ENCODE assay signal across 1 cellular context in the genomic region with DNA sequence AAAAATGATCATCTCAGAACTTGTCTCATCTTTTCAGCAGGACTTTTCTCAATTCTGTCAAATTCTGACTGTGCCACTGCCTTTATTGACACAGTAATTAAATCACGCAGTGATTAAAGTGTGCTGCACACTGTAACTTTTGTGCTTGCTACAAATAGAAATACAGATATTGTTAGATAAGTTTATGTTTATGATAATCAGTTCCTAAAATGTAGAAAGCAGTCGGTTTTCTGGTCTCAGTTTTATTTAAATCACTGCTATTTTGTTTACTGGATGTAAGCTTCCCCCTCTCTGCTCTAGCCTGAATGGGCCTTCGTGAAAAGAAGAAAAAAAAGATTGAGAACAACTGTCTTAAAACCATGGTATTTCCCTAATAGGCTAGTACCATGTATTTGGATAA.
TF ChIP-seq lines count a peak whose summit lies in the region.

No MANE protein-coding gene starts in this region.

TF ChIP-seq in WTC11, 78 proteins besides CTCF, POLR2A, EP300 and RAD21 (continued from another document):
- TF ChIP-seq, protein P1, sequence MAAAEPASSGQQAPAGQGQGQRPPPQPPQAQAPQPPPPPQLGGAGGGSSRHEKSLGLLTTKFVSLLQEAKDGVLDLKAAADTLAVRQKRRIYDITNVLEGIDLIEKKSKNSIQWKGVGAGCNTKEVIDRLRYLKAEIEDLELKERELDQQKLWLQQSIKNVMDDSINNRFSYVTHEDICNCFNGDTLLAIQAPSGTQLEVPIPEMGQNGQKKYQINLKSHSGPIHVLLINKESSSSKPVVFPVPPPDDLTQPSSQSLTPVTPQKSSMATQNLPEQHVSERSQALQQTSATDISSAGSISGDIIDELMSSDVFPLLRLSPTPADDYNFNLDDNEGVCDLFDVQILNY (CRISPR knock-in tag; IDR thresholded peaks at IDR 0.05) = no peak
- no peak for TF ChIP-seq SMAD3 (CRISPR knock-in tag; IDR thresholded peaks at IDR 0.05; ENCODE audit: borderline replicate concordance)
- TF ChIP-seq EMX1 (CRISPR knock-in tag; IDR thresholded peaks at IDR 0.05) = no peak
- TF ChIP-seq, protein P2, sequence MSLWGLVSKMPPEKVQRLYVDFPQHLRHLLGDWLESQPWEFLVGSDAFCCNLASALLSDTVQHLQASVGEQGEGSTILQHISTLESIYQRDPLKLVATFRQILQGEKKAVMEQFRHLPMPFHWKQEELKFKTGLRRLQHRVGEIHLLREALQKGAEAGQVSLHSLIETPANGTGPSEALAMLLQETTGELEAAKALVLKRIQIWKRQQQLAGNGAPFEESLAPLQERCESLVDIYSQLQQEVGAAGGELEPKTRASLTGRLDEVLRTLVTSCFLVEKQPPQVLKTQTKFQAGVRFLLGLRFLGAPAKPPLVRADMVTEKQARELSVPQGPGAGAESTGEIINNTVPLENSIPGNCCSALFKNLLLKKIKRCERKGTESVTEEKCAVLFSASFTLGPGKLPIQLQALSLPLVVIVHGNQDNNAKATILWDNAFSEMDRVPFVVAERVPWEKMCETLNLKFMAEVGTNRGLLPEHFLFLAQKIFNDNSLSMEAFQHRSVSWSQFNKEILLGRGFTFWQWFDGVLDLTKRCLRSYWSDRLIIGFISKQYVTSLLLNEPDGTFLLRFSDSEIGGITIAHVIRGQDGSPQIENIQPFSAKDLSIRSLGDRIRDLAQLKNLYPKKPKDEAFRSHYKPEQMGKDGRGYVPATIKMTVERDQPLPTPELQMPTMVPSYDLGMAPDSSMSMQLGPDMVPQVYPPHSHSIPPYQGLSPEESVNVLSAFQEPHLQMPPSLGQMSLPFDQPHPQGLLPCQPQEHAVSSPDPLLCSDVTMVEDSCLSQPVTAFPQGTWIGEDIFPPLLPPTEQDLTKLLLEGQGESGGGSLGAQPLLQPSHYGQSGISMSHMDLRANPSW (CRISPR knock-in tag; conservative IDR thresholded peaks at IDR 0.05; ENCODE audit: low read depth) = no peak
- TF ChIP-seq, protein P3, sequence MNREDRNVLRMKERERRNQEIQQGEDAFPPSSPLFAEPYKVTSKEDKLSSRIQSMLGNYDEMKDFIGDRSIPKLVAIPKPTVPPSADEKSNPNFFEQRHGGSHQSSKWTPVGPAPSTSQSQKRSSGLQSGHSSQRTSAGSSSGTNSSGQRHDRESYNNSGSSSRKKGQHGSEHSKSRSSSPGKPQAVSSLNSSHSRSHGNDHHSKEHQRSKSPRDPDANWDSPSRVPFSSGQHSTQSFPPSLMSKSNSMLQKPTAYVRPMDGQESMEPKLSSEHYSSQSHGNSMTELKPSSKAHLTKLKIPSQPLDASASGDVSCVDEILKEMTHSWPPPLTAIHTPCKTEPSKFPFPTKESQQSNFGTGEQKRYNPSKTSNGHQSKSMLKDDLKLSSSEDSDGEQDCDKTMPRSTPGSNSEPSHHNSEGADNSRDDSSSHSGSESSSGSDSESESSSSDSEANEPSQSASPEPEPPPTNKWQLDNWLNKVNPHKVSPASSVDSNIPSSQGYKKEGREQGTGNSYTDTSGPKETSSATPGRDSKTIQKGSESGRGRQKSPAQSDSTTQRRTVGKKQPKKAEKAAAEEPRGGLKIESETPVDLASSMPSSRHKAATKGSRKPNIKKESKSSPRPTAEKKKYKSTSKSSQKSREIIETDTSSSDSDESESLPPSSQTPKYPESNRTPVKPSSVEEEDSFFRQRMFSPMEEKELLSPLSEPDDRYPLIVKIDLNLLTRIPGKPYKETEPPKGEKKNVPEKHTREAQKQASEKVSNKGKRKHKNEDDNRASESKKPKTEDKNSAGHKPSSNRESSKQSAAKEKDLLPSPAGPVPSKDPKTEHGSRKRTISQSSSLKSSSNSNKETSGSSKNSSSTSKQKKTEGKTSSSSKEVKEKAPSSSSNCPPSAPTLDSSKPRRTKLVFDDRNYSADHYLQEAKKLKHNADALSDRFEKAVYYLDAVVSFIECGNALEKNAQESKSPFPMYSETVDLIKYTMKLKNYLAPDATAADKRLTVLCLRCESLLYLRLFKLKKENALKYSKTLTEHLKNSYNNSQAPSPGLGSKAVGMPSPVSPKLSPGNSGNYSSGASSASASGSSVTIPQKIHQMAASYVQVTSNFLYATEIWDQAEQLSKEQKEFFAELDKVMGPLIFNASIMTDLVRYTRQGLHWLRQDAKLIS (CRISPR knock-in tag; IDR thresholded peaks at IDR 0.05; ENCODE audit: borderline replicate concordance) = no peak
- TF ChIP-seq, protein P4, sequence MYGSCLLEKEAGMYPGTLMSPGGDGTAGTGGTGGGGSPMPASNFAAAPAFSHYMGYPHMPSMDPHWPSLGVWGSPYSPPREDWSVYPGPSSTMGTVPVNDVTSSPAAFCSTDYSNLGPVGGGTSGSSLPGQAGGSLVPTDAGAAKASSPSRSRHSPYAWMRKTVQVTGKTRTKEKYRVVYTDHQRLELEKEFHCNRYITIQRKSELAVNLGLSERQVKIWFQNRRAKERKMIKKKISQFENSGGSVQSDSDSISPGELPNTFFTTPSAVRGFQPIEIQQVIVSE (CRISPR knock-in tag; IDR thresholded peaks at IDR 0.05; ENCODE audit: borderline replicate concordance) = no peak
- no peak for TF ChIP-seq OVOL2 (CRISPR knock-in tag; IDR thresholded peaks at IDR 0.05; ENCODE audit: borderline replicate concordance)
- TF ChIP-seq, protein P5, sequence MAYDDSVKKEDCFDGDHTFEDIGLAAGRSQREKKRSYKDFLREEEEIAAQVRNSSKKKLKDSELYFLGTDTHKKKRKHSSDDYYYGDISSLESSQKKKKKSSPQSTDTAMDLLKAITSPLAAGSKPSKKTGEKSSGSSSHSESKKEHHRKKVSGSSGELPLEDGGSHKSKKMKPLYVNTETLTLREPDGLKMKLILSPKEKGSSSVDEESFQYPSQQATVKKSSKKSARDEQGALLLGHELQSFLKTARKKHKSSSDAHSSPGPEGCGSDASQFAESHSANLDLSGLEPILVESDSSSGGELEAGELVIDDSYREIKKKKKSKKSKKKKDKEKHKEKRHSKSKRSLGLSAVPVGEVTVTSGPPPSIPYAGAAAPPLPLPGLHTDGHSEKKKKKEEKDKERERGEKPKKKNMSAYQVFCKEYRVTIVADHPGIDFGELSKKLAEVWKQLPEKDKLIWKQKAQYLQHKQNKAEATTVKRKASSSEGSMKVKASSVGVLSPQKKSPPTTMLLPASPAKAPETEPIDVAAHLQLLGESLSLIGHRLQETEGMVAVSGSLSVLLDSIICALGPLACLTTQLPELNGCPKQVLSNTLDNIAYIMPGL (CRISPR knock-in tag; IDR thresholded peaks at IDR 0.05) = no peak
- no peak for TF ChIP-seq IRF2 (CRISPR knock-in tag; IDR thresholded peaks at IDR 0.05; ENCODE audit: borderline replicate concordance, low read depth)
- no peak for TF ChIP-seq NR1H2 (CRISPR knock-in tag; IDR thresholded peaks at IDR 0.05)
- TF ChIP-seq FOXK1 (CRISPR knock-in tag; IDR thresholded peaks at IDR 0.05) = no peak
- no peak for TF ChIP-seq ZBTB21 (CRISPR knock-in tag; IDR thresholded peaks at IDR 0.05; ENCODE audit: borderline replicate concordance)
